Comparison of ENCODE assay signal across 9 cellular contexts in genomic region chr11:43760902-43761301, GRCh38.
"Had no signal": no experiment of that assay in that cellular context is flagged by ENCODE, and none has a peak within 500 bp of the region (broad histone marks: within the 10 kb centered on the region; RNA-seq: fewer than 3 reads in every experiment).

No MANE protein-coding gene starts in this region.

- ATAC-seq: GM23338, HCT116 had no signal

- H3K36me3 ChIP-seq: HAP-1 had no signal

- DNase-seq: GM23248, GOT3, H7, H9, HCEC 1CT, HFFc6 had no signal

- H3K4me3 ChIP-seq: GM23248, GM23338, HAP-1 had no signal

- H3K27ac Mint-ChIP-seq: GM23338, H9, HFFc6 had no signal

- H3K4me1 Mint-ChIP-seq: GM23338, H9 had no signal

- H3K4me3 Mint-ChIP-seq: GM23338, H9, HFFc6 had no signal

- H3K4me2 ChIP-seq: GM23338 had no signal

- H3K27ac ChIP-seq: GM23248 had no signal

- H3K9me3 ChIP-seq: HAP-1 had no signal

- H3K4me1 ChIP-seq: HAP-1 had no signal

- H3K9ac ChIP-seq: GM23248 had no signal

- H2AFZ ChIP-seq: GM23248, GM23338 had no signal
